1 cellular context compared by ENCODE assay signal in the genomic region with DNA sequence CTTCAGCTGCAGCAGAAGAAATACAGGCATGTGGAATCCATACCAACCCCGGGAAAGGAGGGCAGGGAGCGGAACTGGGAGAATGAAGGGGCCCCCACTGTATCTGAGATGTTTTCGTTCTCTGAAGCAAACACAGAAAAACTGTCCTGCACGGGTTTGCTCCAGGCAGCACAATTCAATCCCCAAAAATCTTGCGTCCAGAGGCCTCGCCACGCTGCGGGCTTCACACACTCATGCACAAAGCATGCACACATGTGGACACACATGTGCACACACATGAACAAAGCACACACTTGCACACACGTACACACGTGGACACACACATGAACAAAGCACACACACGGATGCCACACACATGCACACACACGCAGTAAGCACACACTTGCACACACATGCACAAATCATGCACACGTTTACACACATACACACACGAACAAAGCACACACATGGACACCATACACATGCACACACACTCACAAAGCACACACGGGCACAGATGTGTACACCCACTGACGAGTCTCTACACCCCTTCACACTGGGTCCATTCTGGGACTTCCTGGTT.
TF ChIP-seq lines count a peak whose summit lies in the region.

No MANE protein-coding gene starts in this region.

TF ChIP-seq in GM23338, 12 proteins besides CTCF, POLR2A, EP300 and RAD21:
- TF ChIP-seq ZNF462 (CRISPR knock-in tag; IDR thresholded peaks at IDR 0.05), result no peak
- no peak for TF ChIP-seq ZNF114 (CRISPR knock-in tag; IDR thresholded peaks at IDR 0.05)
- TF ChIP-seq, protein P1, sequence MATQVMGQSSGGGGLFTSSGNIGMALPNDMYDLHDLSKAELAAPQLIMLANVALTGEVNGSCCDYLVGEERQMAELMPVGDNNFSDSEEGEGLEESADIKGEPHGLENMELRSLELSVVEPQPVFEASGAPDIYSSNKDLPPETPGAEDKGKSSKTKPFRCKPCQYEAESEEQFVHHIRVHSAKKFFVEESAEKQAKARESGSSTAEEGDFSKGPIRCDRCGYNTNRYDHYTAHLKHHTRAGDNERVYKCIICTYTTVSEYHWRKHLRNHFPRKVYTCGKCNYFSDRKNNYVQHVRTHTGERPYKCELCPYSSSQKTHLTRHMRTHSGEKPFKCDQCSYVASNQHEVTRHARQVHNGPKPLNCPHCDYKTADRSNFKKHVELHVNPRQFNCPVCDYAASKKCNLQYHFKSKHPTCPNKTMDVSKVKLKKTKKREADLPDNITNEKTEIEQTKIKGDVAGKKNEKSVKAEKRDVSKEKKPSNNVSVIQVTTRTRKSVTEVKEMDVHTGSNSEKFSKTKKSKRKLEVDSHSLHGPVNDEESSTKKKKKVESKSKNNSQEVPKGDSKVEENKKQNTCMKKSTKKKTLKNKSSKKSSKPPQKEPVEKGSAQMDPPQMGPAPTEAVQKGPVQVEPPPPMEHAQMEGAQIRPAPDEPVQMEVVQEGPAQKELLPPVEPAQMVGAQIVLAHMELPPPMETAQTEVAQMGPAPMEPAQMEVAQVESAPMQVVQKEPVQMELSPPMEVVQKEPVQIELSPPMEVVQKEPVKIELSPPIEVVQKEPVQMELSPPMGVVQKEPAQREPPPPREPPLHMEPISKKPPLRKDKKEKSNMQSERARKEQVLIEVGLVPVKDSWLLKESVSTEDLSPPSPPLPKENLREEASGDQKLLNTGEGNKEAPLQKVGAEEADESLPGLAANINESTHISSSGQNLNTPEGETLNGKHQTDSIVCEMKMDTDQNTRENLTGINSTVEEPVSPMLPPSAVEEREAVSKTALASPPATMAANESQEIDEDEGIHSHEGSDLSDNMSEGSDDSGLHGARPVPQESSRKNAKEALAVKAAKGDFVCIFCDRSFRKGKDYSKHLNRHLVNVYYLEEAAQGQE (IDR thresholded peaks at IDR 0.05; ENCODE audit: unreplicated experiment), result no peak
- no peak for TF ChIP-seq NANOG (IDR thresholded peaks at IDR 0.05; ENCODE audit: borderline replicate concordance)
- TF ChIP-seq POLR2AphosphoS5 (IDR thresholded peaks at IDR 0.05; ENCODE audit: low read depth), result no peak
- TF ChIP-seq CREB1 (CRISPR knock-in tag; IDR thresholded peaks at IDR 0.05; ENCODE audit: low read depth), result no peak
- no peak for TF ChIP-seq JUNB (IDR thresholded peaks at IDR 0.05; ENCODE audit: unreplicated experiment)
- no peak for TF ChIP-seq ETS1 (IDR thresholded peaks at IDR 0.05)
- TF ChIP-seq EZH2 (IDR thresholded peaks at IDR 0.05; ENCODE audit: low read depth, unreplicated experiment), result no peak
- TF ChIP-seq STAT1 (IDR thresholded peaks at IDR 0.05; ENCODE audit: unreplicated experiment), result no peak
- no peak for TF ChIP-seq EZH2phosphoT487 (IDR thresholded peaks at IDR 0.05; ENCODE audit: unreplicated experiment)
